In genomic region chr1:7395251-7395650, GRCh38 we compare ENCODE assay signal across 22 cellular contexts.
"Had no signal": no experiment of that assay in that cellular context is flagged by ENCODE, and none has a peak within 500 bp of the region (broad histone marks: within the 10 kb centered on the region; RNA-seq: fewer than 3 reads in every experiment).

No MANE protein-coding gene starts in this region.

- FAIRE-seq: islet of Langerhans had no signal

- H3K4me1 ChIP-seq: gastrocnemius medialis, left lung, lower lobe of right lung had no signal

- ATAC-seq: effector memory CD8-positive, alpha-beta T cell; esophagus mucosa; gastrocnemius medialis; heart right ventricle; left cardiac atrium; left lung; left ventricle myocardium superior; lower lobe of right lung; mucosa of descending colon; naive thymus-derived CD8-positive, alpha-beta T cell had no signal

- H3K4me3 ChIP-seq: esophagus squamous epithelium, gastrocnemius medialis, heart right ventricle, left lung, lower lobe of right lung, mucosa of descending colon had no signal

- H3K27ac ChIP-seq: epithelial cell of prostate, esophagus squamous epithelium, gastrocnemius medialis, heart right ventricle, left lung, lower lobe of right lung had no signal

- DNase-seq: cortex of kidney; effector CD8-positive, alpha-beta T cell; effector memory CD8-positive, alpha-beta T cell; erythroblast; esophagus squamous epithelium; foreskin fibroblast; foreskin melanocyte; gastrocnemius medialis; glutamatergic neuron; heart right ventricle; hippocampal formation; left cardiac atrium; left lung; left ventricle myocardium superior; lower lobe of right lung; mesenchymal stem cell; mucosa of descending colon; naive B cell; naive thymus-derived CD8-positive, alpha-beta T cell had no signal

- H3K27me3 ChIP-seq: heart right ventricle, left lung had no signal

- H3K36me3 ChIP-seq: esophagus squamous epithelium, gastrocnemius medialis, heart right ventricle, left lung, lower lobe of right lung had no signal
